In genomic region chr11:35523351-35523768, GRCh38 we compare ENCODE assay signal across 16 cellular contexts. TPM values are rescaled to one million over a fixed set of nuclear protein-coding genes. Genes with fewer than 3 reads are reported as not detected.
DNase-seq lines count a peak whose midpoint lies in the region; ATAC-seq and TF ChIP-seq lines count a peak whose summit lies in the region.
"Had no signal": no experiment of that assay in that cellular context is flagged by ENCODE, and none has a peak within 500 bp of the region (broad histone marks: within the 10 kb centered on the region; RNA-seq: fewer than 3 reads in every experiment).

No MANE protein-coding gene starts in this region.

- no peak overlapping the region for H3K27ac Mint-ChIP-seq in activated naive CD4-positive, alpha-beta T cell treated with anti-CD3 and anti-CD28 coated beads for 36 hours
- H3K27ac Mint-ChIP-seq: CD14-positive monocyte; effector memory CD8-positive, alpha-beta T cell had no signal

- TF ChIP-seq CTCF in AG09319 (IDR thresholded peaks at IDR 0.05; ENCODE audit: low read depth, low read length) (no peak), fibroblast of mammary gland (conservative IDR thresholded peaks at IDR 0.05; ENCODE audit: control insufficient read depth, insufficient read depth, low read depth, low read length) (no peak)

- H3K9me3 Mint-ChIP-seq in activated naive CD4-positive, alpha-beta T cell treated with anti-CD3 and anti-CD28 coated beads for 36 hours = no peaks in the 10 kb centered on the region
- H3K9me3 Mint-ChIP-seq: activated T-cell treated with anti-CD3 and anti-CD28 coated beads, Interleukin-2, amount 50 U/mL, for 4 hours; effector memory CD8-positive, alpha-beta T cell had no signal

- DNase-seq in AG09319 (ENCODE audit: extremely low read depth, low read depth) (peak; percentile 71), NCI-H69 (lab: John Stamatoyannopoulos, UW) (peak; percentile 69), fibroblast of mammary gland (ENCODE audit: low read depth) (peak; percentile 80), skeletal muscle cell (ENCODE audit: low read depth) (no peak), hepatic stellate cell (ENCODE audit: low spot score) (no peak), occipital lobe (lab: John Stamatoyannopoulos, UW) (no peak)
- no peak for DNase-seq in activated naive CD4-positive, alpha-beta T cell treated with anti-CD3 and anti-CD28 coated beads for 36 hours
- DNase-seq: activated CD4-positive, CD25-positive, alpha-beta regulatory T cell treated with anti-CD3 and anti-CD28 coated beads, Interleukin-2, amount 50 U/mL, for 72 hours; activated T-cell treated with anti-CD3 and anti-CD28 coated beads, Interleukin-2, amount 50 U/mL, for 4 hours; effector memory CD8-positive, alpha-beta T cell; hippocampal formation; NCI-H2107; stimulated activated CD4-positive, alpha-beta T cell treated with anti-CD3 and anti-CD28 coated beads, Interleukin-12 subunit alpha, Interleukin-12 subunit beta, amount 100 ng/mL, for 4 hours had no signal

- no peak overlapping the region for H3K4me3 Mint-ChIP-seq in activated naive CD4-positive, alpha-beta T cell treated with anti-CD3 and anti-CD28 coated beads for 36 hours
- H3K4me3 Mint-ChIP-seq: activated T-cell treated with anti-CD3 and anti-CD28 coated beads, Interleukin-2, amount 50 U/mL, for 4 hours; effector memory CD8-positive, alpha-beta T cell had no signal

- ATAC-seq in GM21447 (IDR thresholded peaks at IDR 0.05; ENCODE audit: unreplicated experiment) = no peak
- ATAC-seq: activated T-cell treated with anti-CD3 and anti-CD28 coated beads, Interleukin-2, amount 50 U/mL, for 4 hours; effector memory CD8-positive, alpha-beta T cell had no signal

- H3K36me3 Mint-ChIP-seq in activated naive CD4-positive, alpha-beta T cell treated with anti-CD3 and anti-CD28 coated beads for 36 hours (ENCODE audit: low read depth) = no peaks in the 10 kb centered on the region
- H3K36me3 Mint-ChIP-seq: CD14-positive monocyte had no signal

- peaks cover 62% of the 10 kb centered on the region for H3K27me3 Mint-ChIP-seq in activated naive CD4-positive, alpha-beta T cell treated with anti-CD3 and anti-CD28 coated beads for 36 hours (ENCODE audit: low read depth)

- intact Hi-C loops in activated naive CD4-positive, alpha-beta T cell treated with anti-CD3 and anti-CD28 coated beads for 36 hours (cut with micrococcal nuclease) = no loop called here

- H3K4me3 ChIP-seq in fibroblast of mammary gland (ENCODE audit: control insufficient read depth, low read depth, low read length) (peak overlapping the region; percentile 82), skeletal muscle cell (ENCODE audit: low read depth, low read length) (peak overlapping the region; percentile 16)
- H3K4me3 ChIP-seq: HAP-1 had no signal

- CTCF ChIA-PET in activated naive CD4-positive, alpha-beta T cell treated with anti-CD3 and anti-CD28 coated beads for 36 hours (lab: Charles Lee) = no interaction called here

- peaks cover 12% of the 10 kb centered on the region for H3K4me1 Mint-ChIP-seq in activated naive CD4-positive, alpha-beta T cell treated with anti-CD3 and anti-CD28 coated beads for 36 hours (ENCODE audit: low read depth)
- H3K4me1 Mint-ChIP-seq: CD14-positive monocyte had no signal

RNA-seq across cellular contexts. Expression of gene PAMR1, which starts 2.1 kb away (rescaled TPM):
- total RNA-seq in activated naive CD4-positive, alpha-beta T cell treated with anti-CD3 and anti-CD28 coated beads for 36 hours = not detected
- total RNA-seq in occipital lobe = 3.0 TPM
- total RNA-seq: activated T-cell treated with anti-CD3 and anti-CD28 coated beads, Interleukin-2, amount 50 U/mL, for 4 hours had no signal

Comparison
In these comparisons a context has a peak if more than half of its experiments do, and no peak if none do; other contexts are left out.
1. DNase-seq: peak in AG09319 (single experiment), NCI-H69 (single experiment) and fibroblast of mammary gland (single experiment); none in skeletal muscle cell (single experiment), hepatic stellate cell (single experiment), activated naive CD4-positive, alpha-beta T cell treated with anti-CD3 and anti-CD28 coated beads for 36 hours (single experiment) and occipital lobe (single experiment).